ENCODE assay signal across 19 cellular contexts in genomic region chr5:66066826-66067225, GRCh38.
"Had no signal": no experiment of that assay in that cellular context is flagged by ENCODE, and none has a peak within 500 bp of the region (broad histone marks: within the 10 kb centered on the region; RNA-seq: fewer than 3 reads in every experiment).

No MANE protein-coding gene starts in this region.

- H3K27ac ChIP-seq: gastrocnemius medialis, heart right ventricle, neutrophil, psoas muscle, sigmoid colon, skin epidermis had no signal

- ATAC-seq: esophagus mucosa; gastrocnemius medialis; heart right ventricle; left lobe of liver; mucosa of descending colon; naive thymus-derived CD8-positive, alpha-beta T cell; psoas muscle had no signal

- H3K4me3 ChIP-seq: gastrocnemius medialis, heart right ventricle, mucosa of descending colon, psoas muscle, sigmoid colon, skin epidermis had no signal

- FAIRE-seq: endometrium, islet of Langerhans had no signal

- H3K4me1 ChIP-seq: gastrocnemius medialis, heart right ventricle, psoas muscle had no signal

- H3K9me3 ChIP-seq: gastrocnemius medialis, mucosa of descending colon, neutrophil, psoas muscle, sigmoid colon had no signal

- DNase-seq: effector memory CD4-positive, alpha-beta T cell; gastrocnemius medialis; heart right ventricle; hypothalamus; kidney glomerular epithelial cell; mammary epithelial cell; mucosa of descending colon; naive thymus-derived CD8-positive, alpha-beta T cell; psoas muscle; sigmoid colon; stimulated activated CD4-positive, alpha-beta T cell treated with anti-CD3 and anti-CD28 coated beads, Interleukin-12 subunit alpha, Interleukin-12 subunit beta, amount 100 ng/mL, for 4 hours; stimulated activated naive CD4-positive, alpha-beta T cell; trophoblast cell had no signal
